In the genomic region with DNA sequence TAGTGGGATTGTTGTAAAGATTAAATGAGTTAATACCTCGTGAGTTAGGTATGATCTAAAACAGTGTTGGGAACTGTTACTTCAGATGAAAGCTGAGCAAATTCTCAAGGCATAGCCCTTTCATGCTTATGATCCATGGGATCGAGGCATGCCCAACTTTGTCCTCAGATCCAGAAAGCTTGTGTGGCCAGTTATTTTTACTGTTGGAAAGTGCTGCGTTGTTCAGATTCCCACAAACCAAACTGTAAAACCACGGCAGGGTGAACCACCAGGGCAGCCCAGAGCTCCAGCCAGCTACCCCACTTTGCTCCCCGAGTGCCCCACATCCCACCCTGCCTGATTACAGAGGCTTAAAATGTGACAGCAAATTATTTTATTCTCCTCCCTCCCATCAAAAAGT, we compare ENCODE assay signal across 22 cellular contexts.
"Had no signal": no experiment of that assay in that cellular context is flagged by ENCODE, and none has a peak within 500 bp of the region (broad histone marks: within the 10 kb centered on the region; RNA-seq: fewer than 3 reads in every experiment).

No MANE protein-coding gene starts in this region.

- H3K36me3 ChIP-seq: colonic mucosa, esophagus muscularis mucosa, esophagus squamous epithelium, gastrocnemius medialis, gastroesophageal sphincter had no signal

- H3K27me3 ChIP-seq: colonic mucosa, esophagus muscularis mucosa, esophagus squamous epithelium, foreskin keratinocyte, gastrocnemius medialis, gastroesophageal sphincter had no signal

- DNase-seq: colonic mucosa; cortex of kidney; dermis blood vessel endothelial cell; dorsolateral prefrontal cortex; effector CD4-positive, alpha-beta T cell; effector CD8-positive, alpha-beta T cell; effector memory CD4-positive, alpha-beta T cell; effector memory CD8-positive, alpha-beta T cell; endodermal cell; erythroblast; esophagus squamous epithelium; foreskin fibroblast; foreskin keratinocyte; foreskin melanocyte; gastrocnemius medialis; glutamatergic neuron; head of caudate nucleus had no signal

- H3K4me3 Mint-ChIP-seq: dendritic cell treated with granulocyte-macrophage colony-stimulating factor and Interleukin-4, amounts not matched to agents 40 ng/mL and 50 ng/mL, for 4 days; effector memory CD8-positive, alpha-beta T cell; endodermal cell had no signal

- H3K4me3 ChIP-seq: colonic mucosa, coronary artery, dorsolateral prefrontal cortex, esophagus muscularis mucosa, esophagus squamous epithelium, gastrocnemius medialis, gastroesophageal sphincter had no signal

- H3K27ac ChIP-seq: colonic mucosa, coronary artery, dorsolateral prefrontal cortex, epithelial cell of prostate, esophagus muscularis mucosa, esophagus squamous epithelium, foreskin keratinocyte, gastrocnemius medialis, gastroesophageal sphincter had no signal

- ATAC-seq: effector memory CD8-positive, alpha-beta T cell; foreskin keratinocyte; gastrocnemius medialis; gastroesophageal sphincter had no signal

- H3K27ac Mint-ChIP-seq: dendritic cell treated with granulocyte-macrophage colony-stimulating factor and Interleukin-4, amounts not matched to agents 40 ng/mL and 50 ng/mL, for 4 days; effector memory CD8-positive, alpha-beta T cell; endodermal cell had no signal

- H3K4me1 ChIP-seq: colonic mucosa, esophagus squamous epithelium, foreskin keratinocyte, gastrocnemius medialis, gastroesophageal sphincter had no signal

- H3K9me3 ChIP-seq: colonic mucosa, esophagus muscularis mucosa, esophagus squamous epithelium, gastrocnemius medialis, gastroesophageal sphincter had no signal
